ENCODE assay signal across 8 cellular contexts in the genomic region with DNA sequence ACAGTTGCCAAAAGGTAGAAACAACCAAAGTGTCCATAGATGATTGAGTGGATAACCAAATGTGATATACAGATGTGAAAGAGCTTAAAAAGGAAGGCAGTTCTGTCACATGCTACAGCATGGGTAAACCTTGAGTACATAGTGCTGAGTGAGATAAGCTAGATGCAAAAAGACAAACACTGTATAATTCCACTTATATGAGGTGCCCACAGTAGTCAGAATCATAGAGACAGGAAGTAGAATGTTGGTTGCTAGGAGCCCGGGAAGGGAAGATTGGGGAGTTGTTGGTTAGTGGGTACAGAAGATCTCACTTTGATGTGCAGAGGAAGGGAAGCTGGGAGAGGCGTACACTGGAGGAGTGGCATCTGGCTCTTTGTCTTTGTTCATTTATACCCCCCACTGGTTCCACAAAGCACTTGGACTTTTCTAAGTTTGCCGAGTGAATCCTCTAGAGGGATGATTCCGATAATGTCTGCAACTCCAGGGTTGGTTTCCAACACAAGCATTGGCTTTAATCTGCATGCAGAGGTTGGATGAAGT. TPM values are rescaled to one million over a fixed set of nuclear protein-coding genes. Genes with fewer than 3 reads are reported as not detected.
DNase-seq lines count a peak whose midpoint lies in the region; ATAC-seq and TF ChIP-seq lines count a peak whose summit lies in the region.

No MANE protein-coding gene starts in this region.

- H3K9me3 ChIP-seq in CD4-positive, CD25-positive, alpha-beta regulatory T cell (ENCODE audit: control insufficient read depth in 2 of 2, low read length in 2 of 2): peaks cover 6% of the 10 kb centered on the region in 2 experiments

- TF ChIP-seq CTCF in brain microvascular endothelial cell (IDR thresholded peaks at IDR 0.05; ENCODE audit: low read depth, low read length, missing control alignments) (no peak), natural killer cell (IDR thresholded peaks at IDR 0.05) (no peak)

- H3K36me3 Mint-ChIP-seq in CD4-positive, CD25-positive, alpha-beta regulatory T cell: peaks cover 75% of the 10 kb centered on the region
- H3K36me3 Mint-ChIP-seq in natural killer cell: peaks cover 21% of the 10 kb centered on the region

- peaks cover 48 to 100% (median 82%) of the 10 kb centered on the region in 4 donors for H3K4me1 Mint-ChIP-seq in CD4-positive, CD25-positive, alpha-beta regulatory T cell
- peaks cover 97 to 98% of the 10 kb centered on the region in 2 donors for H3K4me1 Mint-ChIP-seq in natural killer cell

- ATAC-seq in CD4-positive, CD25-positive, alpha-beta regulatory T cell (ENCODE audit: low read depth in 2 of 2): peak; percentile 43 to 57
- ATAC-seq in GM19351 (IDR thresholded peaks at IDR 0.05; ENCODE audit: unreplicated experiment): peak; percentile 71
- ATAC-seq in natural killer cell: peak; percentile 39 to 63 (median 50)
- ATAC-seq in HG02571 (IDR thresholded peaks at IDR 0.05; ENCODE audit: unreplicated experiment): no peak

- peak overlapping the region; percentile 68 for H3K4me3 ChIP-seq in CD4-positive, CD25-positive, alpha-beta regulatory T cell (ENCODE audit: low read depth, low read length)
- H3K4me3 ChIP-seq in brain microvascular endothelial cell (ENCODE audit: low read depth, low read length): no peak overlapping the region

- in situ Hi-C loops in KBM-7 (cut with MboI; ENCODE audit: low pct_unique_long_range_greater_than_20kb, low sequenced_read_pairs): no loop called here
- in situ Hi-C loops in brain microvascular endothelial cell (cut with HindIII; ENCODE audit: low pct_ligation_motif_present, low sequenced_read_pairs): no loop called here

- H3K4me1 ChIP-seq in CD4-positive, CD25-positive, alpha-beta regulatory T cell (ENCODE audit: control insufficient read depth, insufficient read depth, low read length, poor library complexity, severe bottlenecking): peaks cover 93% of the 10 kb centered on the region

- H3K27ac Mint-ChIP-seq in CD4-positive, CD25-positive, alpha-beta regulatory T cell: peak overlapping the region; percentile 61 to 96 (median 74)
- peak overlapping the region; percentile 75 to 89 for H3K27ac Mint-ChIP-seq in natural killer cell

- peaks cover 54% of the 10 kb centered on the region for H3K36me3 ChIP-seq in CD4-positive, CD25-positive, alpha-beta regulatory T cell (ENCODE audit: control insufficient read depth, insufficient read depth, low read length)
- peaks cover 39% of the 10 kb centered on the region for H3K36me3 ChIP-seq in brain microvascular endothelial cell (replicated peaks)

- peak in 2 of 3 donors; percentile 27 to 52 for DNase-seq in CD4-positive, CD25-positive, alpha-beta regulatory T cell
- DNase-seq in KBM-7: peak; percentile 81
- peak; percentile 86 for DNase-seq in brain microvascular endothelial cell
- DNase-seq in natural killer cell: no peak
- DNase-seq in C1 segment of cervical spinal cord (lab: John Stamatoyannopoulos, UW): no peak
- no peak for DNase-seq in cerebellar nuclear complex (lab: John Stamatoyannopoulos, UW)

- no peaks in the 10 kb centered on the region for H3K27me3 ChIP-seq in CD4-positive, CD25-positive, alpha-beta regulatory T cell (ENCODE audit: control insufficient read depth, insufficient read depth, low read length)
- no peaks in the 10 kb centered on the region for H3K27me3 ChIP-seq in brain microvascular endothelial cell (replicated peaks)

- intact Hi-C loops in natural killer cell (cut with micrococcal nuclease): loop anchor here (1.0 to 10.0 kb wide), 2 partner anchors 7 to 289 kb away; a partner anchor contains a TSS

- H3K9me3 Mint-ChIP-seq in CD4-positive, CD25-positive, alpha-beta regulatory T cell: peaks cover 0 to 11% (median 2%) of the 10 kb centered on the region in 7 donors
- H3K9me3 Mint-ChIP-seq in natural killer cell: peaks cover 4 to 6% of the 10 kb centered on the region in 2 donors

- H3K4me3 Mint-ChIP-seq in CD4-positive, CD25-positive, alpha-beta regulatory T cell: peak overlapping the region; percentile 24 to 84 (median 68)
- H3K4me3 Mint-ChIP-seq in natural killer cell: peak overlapping the region; percentile 49

- peak overlapping the region; percentile 69 for H3K27ac ChIP-seq in CD4-positive, CD25-positive, alpha-beta regulatory T cell (ENCODE audit: insufficient read depth, low read length, poor library complexity, severe bottlenecking)
- H3K27ac ChIP-seq in brain microvascular endothelial cell: peak overlapping the region; percentile 39

- no peaks in the 10 kb centered on the region for H3K27me3 Mint-ChIP-seq in CD4-positive, CD25-positive, alpha-beta regulatory T cell
- no peaks in the 10 kb centered on the region for H3K27me3 Mint-ChIP-seq in natural killer cell (ENCODE audit: low read depth in 2 of 2)

RNA-seq across cellular contexts. Expression of a gene that starts 39.4 kb away (rescaled TPM):
- 198 TPM for total RNA-seq in CD4-positive, CD25-positive, alpha-beta regulatory T cell
- 100 to 1,000 TPM; 157 to 270 (median 180) TPM for polyA plus RNA-seq in CD4-positive, CD25-positive, alpha-beta regulatory T cell
- 100 to 1,000 TPM; 126 to 180 (median 173) TPM for total RNA-seq in natural killer cell

RNA-seq across cellular contexts. Expression of a gene that starts 44.1 kb away (rescaled TPM):
- total RNA-seq in CD4-positive, CD25-positive, alpha-beta regulatory T cell: 0.25 TPM
- polyA plus RNA-seq in CD4-positive, CD25-positive, alpha-beta regulatory T cell: not detected
- under 1 TPM; 0.19 to 0.30 (median 0.27) TPM for total RNA-seq in natural killer cell

Comparison
In these comparisons a context has a peak if more than half of its experiments do, and no peak if none do; other contexts are left out.
1. DNase-seq: peak in CD4-positive, CD25-positive, alpha-beta regulatory T cell (2 of 3), KBM-7 (single experiment) and brain microvascular endothelial cell (single experiment); none in natural killer cell (single experiment), C1 segment of cervical spinal cord (0 of 14) and cerebellar nuclear complex (0 of 2).